ENCODE assay signal across 8 cellular contexts in the genomic region with DNA sequence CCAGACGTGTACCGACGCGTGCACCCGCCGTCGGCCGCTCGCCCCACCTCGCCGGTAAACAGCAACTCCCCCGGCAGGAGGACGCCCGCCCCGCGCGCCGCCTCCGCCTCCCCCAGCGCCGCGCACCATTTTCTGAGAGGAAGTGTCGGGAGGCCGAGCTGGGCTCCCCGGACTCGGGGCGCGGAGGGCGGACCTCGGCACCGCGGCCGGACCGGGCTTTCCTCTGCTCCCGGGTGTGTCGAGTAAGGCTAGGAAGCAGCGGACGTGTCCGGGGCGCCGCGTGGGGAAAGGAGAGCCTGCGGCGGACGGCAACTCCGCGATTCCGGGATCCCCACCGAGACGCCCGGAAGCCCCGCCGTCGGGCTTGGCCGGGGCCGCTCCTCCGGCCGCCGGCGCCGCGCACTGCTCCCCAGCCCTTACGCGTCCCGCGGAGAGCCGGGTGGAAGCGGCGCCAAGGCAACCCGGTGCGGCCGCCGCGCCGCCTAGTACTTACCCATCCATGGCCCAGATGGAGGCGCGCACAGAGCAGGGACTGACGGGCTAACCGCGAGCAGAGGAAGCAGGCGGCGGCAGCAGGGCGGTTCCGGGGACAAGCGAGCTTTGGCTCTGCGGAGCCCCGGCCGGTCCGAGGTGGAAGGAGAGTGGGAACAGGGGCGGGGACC. TPM values are rescaled to one million over a fixed set of nuclear protein-coding genes. Genes with fewer than 3 reads are reported as not detected.
A peak's percentile ranks its signal among the peaks of the same experiment; 100 is the strongest.
DNase-seq lines count a peak whose midpoint lies in the region; ATAC-seq and TF ChIP-seq lines count a peak whose summit lies in the region.

A gene with protein sequence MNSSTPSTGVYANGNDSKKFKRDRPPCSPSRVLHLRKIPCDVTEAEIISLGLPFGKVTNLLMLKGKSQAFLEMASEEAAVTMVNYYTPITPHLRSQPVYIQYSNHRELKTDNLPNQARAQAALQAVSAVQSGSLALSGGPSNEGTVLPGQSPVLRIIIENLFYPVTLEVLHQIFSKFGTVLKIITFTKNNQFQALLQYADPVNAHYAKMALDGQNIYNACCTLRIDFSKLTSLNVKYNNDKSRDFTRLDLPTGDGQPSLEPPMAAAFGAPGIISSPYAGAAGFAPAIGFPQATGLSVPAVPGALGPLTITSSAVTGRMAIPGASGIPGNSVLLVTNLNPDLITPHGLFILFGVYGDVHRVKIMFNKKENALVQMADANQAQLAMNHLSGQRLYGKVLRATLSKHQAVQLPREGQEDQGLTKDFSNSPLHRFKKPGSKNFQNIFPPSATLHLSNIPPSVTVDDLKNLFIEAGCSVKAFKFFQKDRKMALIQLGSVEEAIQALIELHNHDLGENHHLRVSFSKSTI (minus strand): TSS at position 643 of the 662 bp plus-strand sequence. CDS start 35,754 bp downstream, outside the sequence.

- H3K4me3 Mint-ChIP-seq in activated naive CD8-positive, alpha-beta T cell treated with anti-CD3 and anti-CD28 coated beads for 36 hours, result peak within 1 kb of the TSS; percentile 96

- peaks cover 2% of the 10 kb centered on the region for H3K9me3 Mint-ChIP-seq in activated naive CD8-positive, alpha-beta T cell treated with anti-CD3 and anti-CD28 coated beads for 36 hours

- H3K27ac Mint-ChIP-seq in activated naive CD8-positive, alpha-beta T cell treated with anti-CD3 and anti-CD28 coated beads for 36 hours, result peak within 1 kb of the TSS; percentile 97

- peaks cover 28% of the 10 kb centered on the region for H3K4me1 Mint-ChIP-seq in activated naive CD8-positive, alpha-beta T cell treated with anti-CD3 and anti-CD28 coated beads for 36 hours

- TF ChIP-seq CTCF in DND-41 (IDR thresholded peaks at IDR 0.05; ENCODE audit: borderline replicate concordance, extremely low read depth, low read length, poor library complexity, severe bottlenecking) (no peak), transverse colon (IDR thresholded peaks at IDR 0.05) (peak in 1 of 5 experiments; percentile 18)

- H3K27me3 Mint-ChIP-seq in activated naive CD8-positive, alpha-beta T cell treated with anti-CD3 and anti-CD28 coated beads for 36 hours, result no peaks in the 10 kb centered on the region

- peak; percentile 92 for TF ChIP-seq POLR2A in transverse colon (IDR thresholded peaks at IDR 0.05)

- TF ChIP-seq EP300 in Ishikawa (IDR thresholded peaks at IDR 0.05; ENCODE audit: borderline replicate concordance) (0 out of 2 replicates have a peak, but pooled peaks have one; percentile 17), transverse colon (IDR thresholded peaks at IDR 0.05; ENCODE audit: low read depth) (no peak)

- H3K9me3 ChIP-seq in DND-41 (ENCODE audit: insufficient read depth, low read length, severe bottlenecking) (no peaks in the 10 kb centered on the region), SK-N-MC (ENCODE audit: low read depth, low read length) (no peaks in the 10 kb centered on the region), trophoblast cell (ENCODE audit: insufficient read depth, low read depth, low read length) (no peaks in the 10 kb centered on the region), transverse colon (no peaks in the 10 kb centered on the region)

- peak within 1 kb of the TSS; percentile 98 for H4K12ac ChIP-seq in trophoblast cell (ENCODE audit: low read depth, low read length)

- H3K4ac ChIP-seq in trophoblast cell (ENCODE audit: low read depth, low read length), result peak within 1 kb of the TSS; percentile 97

- peak within 1 kb of the TSS; percentile 94 for H2BK120ac ChIP-seq in trophoblast cell (ENCODE audit: insufficient read depth, low read length, poor library complexity)

- H4K8ac ChIP-seq in trophoblast cell (ENCODE audit: low read depth, low read length), result peak within 1 kb of the TSS; percentile 97

- peaks cover 53% of the 10 kb centered on the region for H3K79me2 ChIP-seq in DND-41 (ENCODE audit: insufficient read depth, low read length)
- peaks cover 12% of the 10 kb centered on the region for H3K79me2 ChIP-seq in trophoblast cell (ENCODE audit: control insufficient read depth, insufficient read depth, low read length, poor library complexity)

- intact Hi-C loops in head of caudate nucleus (cut with DNase I), result loop anchor here (10.0 kb wide), 1 partner anchor 238 kb away; no protein-coding TSS in a partner anchor
- intact Hi-C loops in transverse colon (cut with DNase I; ENCODE audit: low total_unique reads), result no loop called here

- H3K23ac ChIP-seq in trophoblast cell (ENCODE audit: low read length), result no peak within 1 kb of the TSS

- H3K9ac ChIP-seq in DND-41 (ENCODE audit: low read depth, low read length), result peak within 1 kb of the TSS; percentile 88
- H3K9ac ChIP-seq in SK-N-MC (ENCODE audit: insufficient read length), result peak within 1 kb of the TSS; percentile 89
- H3K9ac ChIP-seq in trophoblast cell (ENCODE audit: low read length), result peak within 1 kb of the TSS; percentile 98

- no peak; the same call in 1 of the 2 replicates for TF ChIP-seq RAD21 in Ishikawa (IDR thresholded peaks at IDR 0.05; ENCODE audit: low read depth)

- peaks cover 45% of the 10 kb centered on the region for H3K4me1 ChIP-seq in DND-41 (ENCODE audit: insufficient read depth, low read length)
- H3K4me1 ChIP-seq in trophoblast cell (ENCODE audit: control insufficient read depth in 1 of 2, insufficient read depth in 2 of 2, low read length in 2 of 2), result no peaks in the 10 kb centered on the region
- H3K4me1 ChIP-seq in transverse colon, result peaks cover 0 to 63% (median 32%) of the 10 kb centered on the region in 4 donors

- peak within 1 kb of the TSS; percentile 97 for H2BK5ac ChIP-seq in trophoblast cell (ENCODE audit: low read depth, low read length, poor library complexity)

- peaks cover 7% of the 10 kb centered on the region for H3K36me3 Mint-ChIP-seq in activated naive CD8-positive, alpha-beta T cell treated with anti-CD3 and anti-CD28 coated beads for 36 hours

- H3K36me3 ChIP-seq in DND-41 (ENCODE audit: insufficient read depth, low read length), result no peaks in the 10 kb centered on the region; the same call in 1 of the 2 replicates
- H3K36me3 ChIP-seq in SK-N-MC (ENCODE audit: insufficient read depth, low read length), result no peaks in the 10 kb centered on the region
- no peaks in the 10 kb centered on the region for H3K36me3 ChIP-seq in trophoblast cell (ENCODE audit: control insufficient read depth in 1 of 2, insufficient read depth in 2 of 2, low read length in 2 of 2)
- no peaks in the 10 kb centered on the region for H3K36me3 ChIP-seq in transverse colon

- H2AFZ ChIP-seq in DND-41 (ENCODE audit: low read depth, low read length) (peak within 1 kb of the TSS; percentile 98), trophoblast cell (ENCODE audit: insufficient read depth, low read length, poor library complexity) (peak within 1 kb of the TSS; percentile 99)

- H2AK5ac ChIP-seq in trophoblast cell (ENCODE audit: low read length), result peak within 1 kb of the TSS; percentile 90

- H2BK12ac ChIP-seq in trophoblast cell (ENCODE audit: low read length), result peak within 1 kb of the TSS; percentile 82

- in situ Hi-C loops in transverse colon (cut with MboI; ENCODE audit: low pct_ligation_motif_present in 1 of 4, low pct_unique_long_range_greater_than_20kb in 1 of 4, low sequenced_read_pairs in 3 of 4), result no loop called here

- peak within 1 kb of the TSS; percentile 99 for H4K91ac ChIP-seq in trophoblast cell (ENCODE audit: low read depth, low read length)

- H3K27me3 ChIP-seq in DND-41 (ENCODE audit: insufficient read depth, low read length, poor library complexity), result no peaks in the 10 kb centered on the region
- H3K27me3 ChIP-seq in trophoblast cell (ENCODE audit: insufficient read depth, low read length), result no peaks in the 10 kb centered on the region
- no peaks in the 10 kb centered on the region for H3K27me3 ChIP-seq in transverse colon

- H3K14ac ChIP-seq in trophoblast cell (ENCODE audit: low read length), result peak within 1 kb of the TSS; percentile 100

- peak; percentile 68 for ATAC-seq in DND-41 (ENCODE audit: insufficient read depth, low read depth)
- ATAC-seq in GM21529 (IDR thresholded peaks at IDR 0.05; ENCODE audit: unreplicated experiment), result peak; percentile 59

- DNase-seq in DND-41 (peak; percentile 78), SK-N-MC (ENCODE audit: low read depth, low spot score) (no peak), head of caudate nucleus (peak in 41 of 42 donors; percentile 15 to 92 (median 55)), trophoblast cell (peak; percentile 62 to 71), transverse colon (peak; percentile 88)
- DNase-seq in activated naive CD8-positive, alpha-beta T cell treated with anti-CD3 and anti-CD28 coated beads for 36 hours, result peak; percentile 84

- H3K79me1 ChIP-seq in trophoblast cell (ENCODE audit: low read length), result peaks cover 13% of the 10 kb centered on the region

- H3K4me2 ChIP-seq in DND-41 (ENCODE audit: insufficient read depth, low read length) (peak within 1 kb of the TSS; percentile 92), trophoblast cell (ENCODE audit: low read length) (peak within 1 kb of the TSS; percentile 61)

- H3K27ac ChIP-seq in DND-41 (ENCODE audit: low read length), result peak within 1 kb of the TSS; percentile 98
- peak within 1 kb of the TSS; percentile 75; the same call in 1 of the 2 replicates for H3K27ac ChIP-seq in SK-N-MC
- H3K27ac ChIP-seq in trophoblast cell (ENCODE audit: low read depth, low read length), result peak within 1 kb of the TSS; percentile 100
- H3K27ac ChIP-seq in transverse colon, result peak within 1 kb of the TSS; percentile 94 to 100 (median 99)

- WGBS in trophoblast cell (ENCODE audit: extremely low coverage, insufficient coverage, insufficient read length), result no CpG with 5 or more reads among the region's 90 CpGs
- 1% methylated on average over 36 of the region's 90 CpGs; no CpG with 5 or more reads in 1 of the 2 donors for WGBS in transverse colon (ENCODE audit: low coverage in 1 of 2), 2 donors

- H3K18ac ChIP-seq in trophoblast cell (ENCODE audit: low read length), result peak within 1 kb of the TSS; percentile 99

- H4K20me1 ChIP-seq in DND-41 (ENCODE audit: insufficient read depth, low read length), result peaks cover 19% of the 10 kb centered on the region; the same call in 1 of the 2 replicates

- H3K4me3 ChIP-seq in DND-41 (ENCODE audit: low read depth in 1 of 2, low read length in 2 of 2) (peak within 1 kb of the TSS; percentile 87 to 91), SK-N-MC (peak within 1 kb of the TSS; percentile 88), trophoblast cell (ENCODE audit: low read depth, low read length) (peak within 1 kb of the TSS; percentile 98), transverse colon (peak within 1 kb of the TSS; percentile 70 to 98 (median 88))

TF ChIP-seq in Ishikawa, 13 proteins besides CTCF, POLR2A, EP300 and RAD21 (continues in another document):
- peak; percentile 56; the same call in 1 of the 2 replicates for TF ChIP-seq TAF1 (IDR thresholded peaks at IDR 0.05; ENCODE audit: low read depth)
- peak; percentile 82 for TF ChIP-seq YY1 (IDR thresholded peaks at IDR 0.05; ENCODE audit: low read depth)
- TF ChIP-seq CREB1 (IDR thresholded peaks at IDR 0.05; ENCODE audit: low read depth), result 0 out of 2 replicates have a peak, but pooled peaks have one; percentile 27
- TF ChIP-seq TCF12 (IDR thresholded peaks at IDR 0.05; ENCODE audit: low read depth), result no peak
- TF ChIP-seq EGR1 (IDR thresholded peaks at IDR 0.05), result peak; percentile 81

RNA-seq across cellular contexts. Expression of the gene that starts here (rescaled TPM):
- 100 to 1,000 TPM; 116 to 118 TPM for total RNA-seq in activated naive CD8-positive, alpha-beta T cell treated with anti-CD3 and anti-CD28 coated beads for 36 hours
- 64.1 and 68.0 TPM in 2 replicates for polyA plus RNA-seq in trophoblast cell (2013)
- total RNA-seq in transverse colon, result 10 to 100 TPM; 25.3 to 96.9 (median 54.7) TPM
